8 cellular contexts compared by ENCODE assay signal in the genomic region with DNA sequence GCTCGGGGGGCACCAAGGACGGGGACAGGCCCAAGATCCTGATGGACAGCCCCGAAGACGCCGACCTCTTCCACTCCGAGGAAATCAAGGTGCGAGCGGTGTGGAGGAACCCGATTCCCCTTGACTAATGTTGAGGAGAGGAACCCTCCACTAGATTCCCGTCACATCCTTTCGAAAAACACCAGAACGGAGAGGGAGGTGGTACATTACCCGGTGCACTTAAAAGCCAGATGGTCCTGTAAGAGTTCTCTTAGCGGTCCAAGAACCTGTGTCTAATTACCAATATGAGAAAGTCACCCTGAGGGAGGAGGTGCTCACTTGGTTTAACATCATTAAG. TPM values are rescaled to one million over a fixed set of nuclear protein-coding genes. Genes with fewer than 3 reads are reported as not detected.
DNase-seq lines count a peak whose midpoint lies in the region; TF ChIP-seq lines count a peak whose summit lies in the region.

No MANE protein-coding gene starts in this region.

- peak overlapping the region; percentile 77 for H3K9ac ChIP-seq in trophoblast cell (ENCODE audit: low read length)

- H3K27me3 ChIP-seq in PC-9 (ENCODE audit: insufficient read depth, low read depth) = no peaks in the 10 kb centered on the region
- no peaks in the 10 kb centered on the region for H3K27me3 ChIP-seq in esophagus muscularis mucosa
- H3K27me3 ChIP-seq in trophoblast cell (ENCODE audit: insufficient read depth, low read length) = no peaks in the 10 kb centered on the region

- H3K36me3 ChIP-seq in PC-9 (ENCODE audit: low read depth) = peaks cover 22% of the 10 kb centered on the region
- H3K36me3 ChIP-seq in esophagus muscularis mucosa = peaks cover 14 to 25% (median 20%) of the 10 kb centered on the region in 4 donors
- peaks cover 8 to 15% of the 10 kb centered on the region in 2 experiments for H3K36me3 ChIP-seq in trophoblast cell (ENCODE audit: control insufficient read depth in 1 of 2, insufficient read depth in 2 of 2, low read length in 2 of 2)

- peaks cover 5% of the 10 kb centered on the region for H3K79me1 ChIP-seq in trophoblast cell (ENCODE audit: low read length)

- 2% methylated on average over 12 of the region's 14 CpGs for WGBS in esophagus muscularis mucosa
- WGBS in trophoblast cell (ENCODE audit: extremely low coverage, insufficient coverage, insufficient read length) = no CpG with 5 or more reads among the region's 14 CpGs

- peaks cover 40% of the 10 kb centered on the region for H3K79me2 ChIP-seq in PC-9 (ENCODE audit: low read depth)
- H3K79me2 ChIP-seq in trophoblast cell (ENCODE audit: control insufficient read depth, insufficient read depth, low read length, poor library complexity) = peaks cover 5% of the 10 kb centered on the region

- 0 out of 2 replicates have a peak, but pooled peaks cover 7% of the 10 kb centered on the region for H4K20me1 ChIP-seq in PC-9 (ENCODE audit: insufficient read depth)

- no peaks in the 10 kb centered on the region for H3K9me2 ChIP-seq in PC-9 (ENCODE audit: insufficient read depth)

- H3K9me3 ChIP-seq in PC-9 (ENCODE audit: insufficient read depth, low read depth) (no peaks in the 10 kb centered on the region), esophagus muscularis mucosa (no peaks in the 10 kb centered on the region), trophoblast cell (ENCODE audit: insufficient read depth, low read depth, low read length) (no peaks in the 10 kb centered on the region)

- H2AK5ac ChIP-seq in trophoblast cell (ENCODE audit: low read length) = peak overlapping the region; percentile 93

- H3K23ac ChIP-seq in trophoblast cell (ENCODE audit: low read length) = no peak overlapping the region

- H4K12ac ChIP-seq in trophoblast cell (ENCODE audit: low read depth, low read length) = peak overlapping the region; percentile 83

- POLR2A ChIA-PET in PC-9 (lab: Charles Lee; ENCODE audit: unreplicated experiment) = no interaction called here

- H3K4me3 ChIP-seq in PC-9 = peak overlapping the region; percentile 79
- peak overlapping the region; percentile 71 to 99 (median 84) for H3K4me3 ChIP-seq in esophagus muscularis mucosa
- peak overlapping the region; percentile 82 for H3K4me3 ChIP-seq in trophoblast cell (ENCODE audit: low read depth, low read length)

- H2BK12ac ChIP-seq in trophoblast cell (ENCODE audit: low read length) = no peak overlapping the region

- peak overlapping the region; percentile 95 for H4K91ac ChIP-seq in trophoblast cell (ENCODE audit: low read depth, low read length)

- intact Hi-C loops in PC-9 (cut with micrococcal nuclease; ENCODE audit: unreplicated experiment) (no loop called here), esophagus muscularis mucosa (cut with DNase I) (loop anchor here (10.0 kb wide), 1 partner anchor 117 kb away; no protein-coding TSS in a partner anchor)

- no TSS peak for BruUV-seq in PC-9 (replicated peaks; lab: Mats Ljungman, UMichigan)

- peak overlapping the region; percentile 70 for H2BK5ac ChIP-seq in trophoblast cell (ENCODE audit: low read depth, low read length, poor library complexity)

- TF ChIP-seq POLR2A in esophagus muscularis mucosa (IDR thresholded peaks at IDR 0.05; ENCODE audit: low read depth) = no peak

- H3K27ac ChIP-seq in PC-9 (peak overlapping the region; percentile 77), esophagus muscularis mucosa (replicated peaks in 1 of 4) (peak overlapping the region; percentile 90 to 93 (median 92)), trophoblast cell (ENCODE audit: low read depth, low read length) (peak overlapping the region; percentile 95)

- no peak for TF ChIP-seq CTCF in PC-9 (conservative IDR thresholded peaks at IDR 0.05)
- TF ChIP-seq CTCF in esophagus muscularis mucosa (IDR thresholded peaks at IDR 0.05) = no peak

- no peak for TF ChIP-seq EP300 in esophagus muscularis mucosa (IDR thresholded peaks at IDR 0.05)

- H3K14ac ChIP-seq in trophoblast cell (ENCODE audit: low read length) = peak overlapping the region; percentile 98

- H4K8ac ChIP-seq in trophoblast cell (ENCODE audit: low read depth, low read length) = peak overlapping the region; percentile 99

- peak; percentile 8 for DNase-seq in NCI-H146 treated with DMSO at 0.1 percent for 48 hours (lab: John Stamatoyannopoulos, UW; ENCODE audit: unreplicated experiment)
- DNase-seq in NCI-H146 (lab: John Stamatoyannopoulos, UW) = no peak
- no peak for DNase-seq in PC-9
- DNase-seq in esophagus muscularis mucosa (ENCODE audit: extremely low spot score) = no peak
- peak in 1 of 2 donors; percentile 27 for DNase-seq in trophoblast cell
- no peak for DNase-seq in germinal center (ENCODE audit: low spot score)
- DNase-seq in stimulated activated naive CD4-positive, alpha-beta T cell treated with Interleukin-2 at 50 U/mL for 16 hours (lab: John Stamatoyannopoulos, UW) = no peak
- no peak for DNase-seq in NCI-H226

- peaks cover 27% of the 10 kb centered on the region for H3F3A ChIP-seq in PC-9 (ENCODE audit: insufficient read depth, low read depth)

- H2BK120ac ChIP-seq in trophoblast cell (ENCODE audit: insufficient read depth, low read length, poor library complexity) = peak overlapping the region; percentile 83

- H3K4me1 ChIP-seq in PC-9 (replicated peaks; ENCODE audit: insufficient read depth) (peaks cover 29% of the 10 kb centered on the region), esophagus muscularis mucosa (peaks cover 20 to 48% (median 46%) of the 10 kb centered on the region in 4 donors), trophoblast cell (ENCODE audit: control insufficient read depth in 1 of 2, insufficient read depth in 2 of 2, low read length in 2 of 2) (no peaks in the 10 kb centered on the region)

- CTCF ChIA-PET in PC-9 (lab: Charles Lee) = no interaction called here

- H3K4ac ChIP-seq in trophoblast cell (ENCODE audit: low read depth, low read length) = peak overlapping the region; percentile 68

- peak overlapping the region; percentile 92 for H3K4me2 ChIP-seq in PC-9
- peak overlapping the region; percentile 98 for H3K4me2 ChIP-seq in trophoblast cell (ENCODE audit: low read length)

- H3K18ac ChIP-seq in trophoblast cell (ENCODE audit: low read length) = peak overlapping the region; percentile 88

- H2AFZ ChIP-seq in PC-9 (peak overlapping the region; percentile 84), trophoblast cell (ENCODE audit: insufficient read depth, low read length, poor library complexity) (peak overlapping the region; percentile 96)

RNA-seq across cellular contexts. Expression of gene PRKAB1, which starts 0.3 kb away (rescaled TPM):
- total RNA-seq in PC-9 (2021) = 24.8 and 30.0 TPM in 2 replicates
- 10 to 100 TPM; 18.2 to 32.0 (median 25.4) TPM for total RNA-seq in esophagus muscularis mucosa
- polyA plus RNA-seq in trophoblast cell (2013) = 18.5 and 20.8 TPM in 2 replicates
